ENCODE assay signal across 19 cellular contexts in the genomic region with DNA sequence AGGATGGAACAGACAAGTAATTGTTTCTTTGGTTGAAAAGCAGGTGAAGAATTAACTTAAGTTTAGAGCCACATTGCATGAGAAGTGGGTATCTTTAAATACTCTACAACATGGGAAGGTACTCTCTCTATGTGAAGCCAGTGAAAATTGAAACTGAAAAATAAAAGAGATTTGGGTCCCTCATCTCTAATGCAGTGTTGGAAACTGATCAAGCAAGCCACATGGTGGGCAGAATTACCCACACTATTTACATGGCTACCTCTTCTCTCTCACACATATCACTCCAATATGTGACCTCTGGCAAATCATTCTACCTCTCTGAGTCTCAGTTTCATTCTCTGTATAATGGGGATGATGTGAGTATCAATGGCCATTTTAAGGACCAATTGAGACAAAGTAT.
DNase-seq lines count a peak whose midpoint lies in the region; ATAC-seq and TF ChIP-seq lines count a peak whose summit lies in the region.
"Had no signal": no experiment of that assay in that cellular context is flagged by ENCODE, and none has a peak within 500 bp of the region (broad histone marks: within the 10 kb centered on the region; RNA-seq: fewer than 3 reads in every experiment).

No MANE protein-coding gene starts in this region.

- H3K27ac Mint-ChIP-seq in naive thymus-derived CD4-positive, alpha-beta T cell, result no peak overlapping the region
- no peak overlapping the region for H3K27ac Mint-ChIP-seq in chondrocyte (ENCODE audit: unreplicated experiment)
- H3K27ac Mint-ChIP-seq: activated CD4-positive, alpha-beta T cell treated with anti-CD3 and anti-CD28 coated beads, Interleukin-2, amount 10 ng/mL, durations not matched to agents 7 days and 5 days had no signal

- H3K4me1 Mint-ChIP-seq in naive thymus-derived CD4-positive, alpha-beta T cell, result peaks cover 0 to 2% (median 0%) of the 10 kb centered on the region in 7 donors
- H3K4me1 Mint-ChIP-seq in chondrocyte (ENCODE audit: low read depth), result no peaks in the 10 kb centered on the region
- H3K4me1 Mint-ChIP-seq: activated CD4-positive, alpha-beta T cell treated with anti-CD3 and anti-CD28 coated beads, Interleukin-2, amount 10 ng/mL, durations not matched to agents 7 days and 5 days had no signal

- TF ChIP-seq POLR2A in upper lobe of left lung (IDR thresholded peaks at IDR 0.05), result no peak

- H3K4me3 ChIP-seq in parathyroid adenoma (ENCODE audit: low read depth, low read length) (no peak overlapping the region), upper lobe of left lung (no peak overlapping the region)
- H3K4me3 ChIP-seq in naive thymus-derived CD4-positive, alpha-beta T cell (ENCODE audit: low read length), result no peak overlapping the region
- H3K4me3 ChIP-seq: ascending aorta, K562, left ventricle myocardium inferior had no signal

- no peak overlapping the region for H3K9ac ChIP-seq in parathyroid adenoma

- H3K79me2 ChIP-seq in parathyroid adenoma, result no peaks in the 10 kb centered on the region

- no peaks in the 10 kb centered on the region for H3K36me3 Mint-ChIP-seq in naive thymus-derived CD4-positive, alpha-beta T cell
- no peaks in the 10 kb centered on the region for H3K36me3 Mint-ChIP-seq in chondrocyte (ENCODE audit: low read depth)

- no peaks in the 10 kb centered on the region for H3K9me3 ChIP-seq in parathyroid adenoma (ENCODE audit: control insufficient read depth, low read length)
- no peaks in the 10 kb centered on the region for H3K9me3 ChIP-seq in upper lobe of left lung
- no peaks in the 10 kb centered on the region for H3K9me3 ChIP-seq in naive thymus-derived CD4-positive, alpha-beta T cell (ENCODE audit: control insufficient read depth in 2 of 3, low read length in 3 of 3)
- H3K9me3 ChIP-seq: ascending aorta, Caco-2, left ventricle myocardium inferior had no signal

- H3K27ac ChIP-seq in parathyroid adenoma (peak overlapping the region; percentile 57), upper lobe of left lung (no peak overlapping the region)
- no peak overlapping the region for H3K27ac ChIP-seq in naive thymus-derived CD4-positive, alpha-beta T cell (ENCODE audit: low read depth, low read length)
- H3K27ac ChIP-seq: ascending aorta, foreskin keratinocyte, HL-60, left ventricle myocardium inferior had no signal

- no peak for TF ChIP-seq EP300 in upper lobe of left lung (IDR thresholded peaks at IDR 0.05)

- H3K4me1 ChIP-seq in parathyroid adenoma, result peaks cover 14% of the 10 kb centered on the region
- no peaks in the 10 kb centered on the region for H3K4me1 ChIP-seq in upper lobe of left lung
- H3K4me1 ChIP-seq in naive thymus-derived CD4-positive, alpha-beta T cell (ENCODE audit: control insufficient read depth in 2 of 2, insufficient read depth in 2 of 2, low read length in 2 of 2), result no peaks in the 10 kb centered on the region
- H3K4me1 ChIP-seq: ascending aorta, foreskin keratinocyte, left ventricle myocardium inferior had no signal

- no peaks in the 10 kb centered on the region for H3K27me3 ChIP-seq in parathyroid adenoma (ENCODE audit: control insufficient read depth, insufficient read depth, low read length)
- no peaks in the 10 kb centered on the region for H3K27me3 ChIP-seq in upper lobe of left lung
- H3K27me3 ChIP-seq in naive thymus-derived CD4-positive, alpha-beta T cell (ENCODE audit: control insufficient read depth in 2 of 2, insufficient read depth in 2 of 2, low read length in 2 of 2), result no peaks in the 10 kb centered on the region
- H3K27me3 ChIP-seq: ascending aorta, foreskin keratinocyte had no signal

- DNase-seq in upper lobe of left lung (no peak), chondrocyte (ENCODE audit: low spot score) (no peak)
- no peak for DNase-seq in naive thymus-derived CD4-positive, alpha-beta T cell
- DNase-seq: activated CD4-positive, alpha-beta T cell treated with anti-CD3 and anti-CD28 coated beads, Interleukin-2, amount 10 ng/mL, durations not matched to agents 7 days and 5 days; activated naive CD4-positive, alpha-beta T cell treated with Interleukin-2 at 50 U/mL for 16 hours; AML-193; foreskin keratinocyte; left ventricle myocardium inferior; NCI-H1092; stimulated activated CD4-positive, alpha-beta T cell treated with anti-CD3 and anti-CD28 coated beads, Interleukin-1b, Interleukin-23, amount 100 ng/mL, for 48 hours had no signal

- TF ChIP-seq CTCF in parathyroid adenoma (IDR thresholded peaks at IDR 0.05) (no peak), upper lobe of left lung (IDR thresholded peaks at IDR 0.05) (no peak), chondrocyte (IDR thresholded peaks at IDR 0.05) (no peak)

- H3K36me3 ChIP-seq in parathyroid adenoma (ENCODE audit: control insufficient read depth, insufficient read depth, low read length) (no peaks in the 10 kb centered on the region), upper lobe of left lung (no peaks in the 10 kb centered on the region)
- H3K36me3 ChIP-seq in naive thymus-derived CD4-positive, alpha-beta T cell (ENCODE audit: control insufficient read depth in 2 of 3, insufficient read depth in 3 of 3, low read length in 3 of 3), result no peaks in the 10 kb centered on the region
- H3K36me3 ChIP-seq: ascending aorta, left ventricle myocardium inferior had no signal

- no peak overlapping the region for H3K4me2 ChIP-seq in parathyroid adenoma (ENCODE audit: low read length)

- POLR2A ChIA-PET in naive thymus-derived CD4-positive, alpha-beta T cell (lab: Charles Lee), result no interaction called here

- intact Hi-C loops in naive thymus-derived CD4-positive, alpha-beta T cell (cut with micrococcal nuclease), result no loop called here

- ATAC-seq in GM19023 (IDR thresholded peaks at IDR 0.05; ENCODE audit: unreplicated experiment), result peak; percentile 76
- peak; percentile 70 for ATAC-seq in GM21737 (IDR thresholded peaks at IDR 0.05; ENCODE audit: unreplicated experiment)
- ATAC-seq in HG03196 (IDR thresholded peaks at IDR 0.05; ENCODE audit: unreplicated experiment), result peak; percentile 96
- ATAC-seq in upper lobe of left lung (ENCODE audit: low FRiP score in 2 of 2), result no peak
- ATAC-seq in naive thymus-derived CD4-positive, alpha-beta T cell, result no peak
- ATAC-seq: foreskin keratinocyte, K562, sciatic nerve had no signal

- H3K4me3 Mint-ChIP-seq in naive thymus-derived CD4-positive, alpha-beta T cell, result no peak overlapping the region
- no peak overlapping the region for H3K4me3 Mint-ChIP-seq in chondrocyte (ENCODE audit: unreplicated experiment)
- H3K4me3 Mint-ChIP-seq: activated CD4-positive, alpha-beta T cell treated with anti-CD3 and anti-CD28 coated beads, Interleukin-2, amount 10 ng/mL, durations not matched to agents 7 days and 5 days had no signal

- peaks cover 0 to 14% (median 2%) of the 10 kb centered on the region in 5 donors for H3K27me3 Mint-ChIP-seq in naive thymus-derived CD4-positive, alpha-beta T cell
- H3K27me3 Mint-ChIP-seq in chondrocyte (ENCODE audit: low read depth), result no peaks in the 10 kb centered on the region
- H3K27me3 Mint-ChIP-seq: activated CD4-positive, alpha-beta T cell treated with anti-CD3 and anti-CD28 coated beads, Interleukin-2, amount 10 ng/mL, durations not matched to agents 7 days and 5 days had no signal

- CTCF ChIA-PET in naive thymus-derived CD4-positive, alpha-beta T cell (lab: Charles Lee), result no interaction called here

- no peaks in the 10 kb centered on the region for H3K9me3 Mint-ChIP-seq in naive thymus-derived CD4-positive, alpha-beta T cell
- peaks cover 14% of the 10 kb centered on the region for H3K9me3 Mint-ChIP-seq in chondrocyte (ENCODE audit: low read depth)
- H3K9me3 Mint-ChIP-seq: activated CD4-positive, alpha-beta T cell treated with anti-CD3 and anti-CD28 coated beads, Interleukin-2, amount 10 ng/mL, durations not matched to agents 7 days and 5 days had no signal

- peak overlapping the region; percentile 70 for H2AFZ ChIP-seq in parathyroid adenoma

Comparison
In these comparisons a context has a peak if more than half of its experiments do, and no peak if none do; other contexts are left out.
1. ATAC-seq: peak in GM19023 (single experiment), GM21737 (single experiment) and HG03196 (single experiment); none in upper lobe of left lung (0 of 2) and naive thymus-derived CD4-positive, alpha-beta T cell (single experiment).